8 cellular contexts compared by ENCODE assay signal in the genomic region with DNA sequence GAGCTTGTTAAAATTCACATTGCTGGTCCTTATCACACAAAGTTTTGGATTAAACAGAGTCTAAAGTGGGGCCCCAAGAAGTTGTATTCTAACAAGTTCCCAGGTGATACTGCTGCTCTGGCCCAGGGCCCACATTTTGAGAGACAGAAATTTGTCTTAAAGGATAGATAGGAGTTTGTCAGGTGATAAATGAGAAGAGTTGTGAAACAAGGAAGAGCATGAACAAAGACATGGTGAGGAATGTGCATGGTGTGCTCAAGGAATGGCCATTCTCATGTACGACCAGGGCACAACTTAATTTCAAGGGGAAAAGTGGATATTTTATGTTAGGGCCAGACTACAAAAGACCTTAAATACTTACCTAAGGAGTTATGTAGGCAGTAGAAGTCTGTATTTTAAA.
"Had no signal": no experiment of that assay in that cellular context is flagged by ENCODE, and none has a peak within 500 bp of the region (broad histone marks: within the 10 kb centered on the region; RNA-seq: fewer than 3 reads in every experiment).

No MANE protein-coding gene starts in this region.

- H3K4me3 ChIP-seq: GM12878 had no signal

- FAIRE-seq: G401.6, GM12878, GM12891, GM12892, GM18507, GM19239 had no signal

- DNase-seq: GDM1, GF-D8 had no signal

- ATAC-seq: GM12878 had no signal
